1 cellular context compared by ENCODE assay signal in the genomic region with DNA sequence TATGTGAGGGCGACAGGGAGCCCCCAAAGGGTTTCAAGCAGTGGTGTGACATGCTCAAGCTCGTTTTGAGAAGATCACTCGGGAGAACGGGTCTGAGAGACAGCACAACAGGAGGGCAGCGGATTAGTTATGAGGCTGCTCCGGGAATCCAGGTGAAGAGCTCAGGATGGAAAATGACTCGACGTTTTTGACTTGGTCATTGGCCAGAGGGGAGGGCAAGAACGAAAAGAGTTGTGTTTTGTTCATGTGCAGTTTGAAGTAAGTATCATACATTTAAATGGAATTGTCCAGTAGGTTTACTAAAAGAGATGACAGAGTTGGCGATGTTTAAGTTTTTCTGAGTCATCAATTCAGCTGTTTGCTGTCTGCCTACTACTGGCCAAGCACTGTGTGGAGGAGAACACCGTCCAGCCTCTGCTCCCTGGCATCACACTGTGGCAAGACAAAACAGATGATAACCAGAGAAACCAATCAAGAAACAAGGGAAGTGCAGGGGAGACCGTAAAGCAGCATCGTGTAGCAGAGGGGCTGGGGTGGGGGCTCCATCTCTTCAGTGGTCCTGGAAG.
TF ChIP-seq lines count a peak whose summit lies in the region.

No MANE protein-coding gene starts in this region.

TF ChIP-seq in H1, 55 proteins besides CTCF, POLR2A, EP300 and RAD21 (continued from another document):
- TF ChIP-seq, protein P1, sequence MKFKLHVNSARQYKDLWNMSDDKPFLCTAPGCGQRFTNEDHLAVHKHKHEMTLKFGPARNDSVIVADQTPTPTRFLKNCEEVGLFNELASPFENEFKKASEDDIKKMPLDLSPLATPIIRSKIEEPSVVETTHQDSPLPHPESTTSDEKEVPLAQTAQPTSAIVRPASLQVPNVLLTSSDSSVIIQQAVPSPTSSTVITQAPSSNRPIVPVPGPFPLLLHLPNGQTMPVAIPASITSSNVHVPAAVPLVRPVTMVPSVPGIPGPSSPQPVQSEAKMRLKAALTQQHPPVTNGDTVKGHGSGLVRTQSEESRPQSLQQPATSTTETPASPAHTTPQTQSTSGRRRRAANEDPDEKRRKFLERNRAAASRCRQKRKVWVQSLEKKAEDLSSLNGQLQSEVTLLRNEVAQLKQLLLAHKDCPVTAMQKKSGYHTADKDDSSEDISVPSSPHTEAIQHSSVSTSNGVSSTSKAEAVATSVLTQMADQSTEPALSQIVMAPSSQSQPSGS (IDR thresholded peaks at IDR 0.05; ENCODE audit: low read length) = no peak
- TF ChIP-seq EGR1 (IDR thresholded peaks at IDR 0.05; ENCODE audit: borderline replicate concordance, low read depth, low read length) (no peak), GTF2F1 (IDR thresholded peaks at IDR 0.05; ENCODE audit: borderline replicate concordance, low read depth, low read length) (no peak), TEAD4 (IDR thresholded peaks at IDR 0.05; ENCODE audit: low read depth, low read length) (no peak), CTBP2 (IDR thresholded peaks at IDR 0.05; ENCODE audit: borderline replicate concordance, insufficient read depth, insufficient read length, low read length) (no peak)
